15 cellular contexts compared by ENCODE assay signal in genomic region chr6:166554316-166554715, GRCh38. TPM values are rescaled to one million over a fixed set of nuclear protein-coding genes. Genes with fewer than 3 reads are reported as not detected.
DNase-seq lines count a peak whose midpoint lies in the region; ATAC-seq and TF ChIP-seq lines count a peak whose summit lies in the region.
"Had no signal": no experiment of that assay in that cellular context is flagged by ENCODE, and none has a peak within 500 bp of the region (broad histone marks: within the 10 kb centered on the region; RNA-seq: fewer than 3 reads in every experiment).

No MANE protein-coding gene starts in this region.

- H3K27ac ChIP-seq in AG04450 (ENCODE audit: low read depth, low read length) (peak overlapping the region; percentile 48), psoas muscle (peak overlapping the region; percentile 51), testis (peak overlapping the region in 1 of 2 donors; percentile 37)
- H3K27ac ChIP-seq: HL-60 had no signal

- H3K4me1 Mint-ChIP-seq in brain, result peaks cover 60% of the 10 kb centered on the region

- no peak for TF ChIP-seq POLR2A in testis (IDR thresholded peaks at IDR 0.05)

- peaks cover 50% of the 10 kb centered on the region for H3K36me3 Mint-ChIP-seq in brain

- H3K4me3 ChIP-seq in AG04450 (ENCODE audit: low read depth, low read length), result no peak overlapping the region
- H3K4me3 ChIP-seq in psoas muscle, result no peak overlapping the region
- no peak overlapping the region for H3K4me3 ChIP-seq in testis

- H3K27ac Mint-ChIP-seq in brain, result peak overlapping the region; percentile 33 to 90 (median 74)
- H3K27ac Mint-ChIP-seq: activated T-helper 1 cell treated with anti-CD3 and anti-CD28 coated beads, Interleukin-12 subunit alpha, Interleukin-12 subunit beta, Interleukin-2, Interleukin-4 antibody, amounts not matched to agents 30 ng/mL and 10 ng/mL and 1 ng/mL, durations not matched to agents 14 hours and 24 hours and 36 hours; type B pancreatic cell had no signal

- peak overlapping the region in 1 of 5 experiments; percentile 69 for H3K4me3 Mint-ChIP-seq in brain
- H3K4me3 Mint-ChIP-seq: activated T-helper 1 cell treated with anti-CD3 and anti-CD28 coated beads, Interleukin-12 subunit alpha, Interleukin-12 subunit beta, Interleukin-2, Interleukin-4 antibody, amounts not matched to agents 30 ng/mL and 10 ng/mL and 1 ng/mL, durations not matched to agents 14 hours and 24 hours and 36 hours; type B pancreatic cell had no signal

- H3K9me3 ChIP-seq in AG04450 (ENCODE audit: control insufficient read depth, insufficient read depth, low read length) (peaks cover 6% of the 10 kb centered on the region), psoas muscle (no peaks in the 10 kb centered on the region), testis (no peaks in the 10 kb centered on the region)

- H3K27me3 ChIP-seq in AG04450 (ENCODE audit: control insufficient read depth, insufficient read depth, low read length) (no peaks in the 10 kb centered on the region), psoas muscle (ENCODE audit: insufficient read depth in 3 of 3, low read length in 2 of 3) (no peaks in the 10 kb centered on the region), testis (no peaks in the 10 kb centered on the region)

- CTCF ChIA-PET in AG04450 (lab: Charles Lee), result interaction anchor here (0.6 to 1.3 kb wide), 3 partner anchors 24 to 220 kb away, joined by 3 read pairs; no protein-coding TSS in a partner anchor

- no peaks in the 10 kb centered on the region for H3K36me3 ChIP-seq in psoas muscle (ENCODE audit: insufficient read depth in 1 of 2, low read depth in 1 of 2)
- H3K36me3 ChIP-seq in testis (ENCODE audit: low read depth, missing control alignments), result no peaks in the 10 kb centered on the region

- peaks cover 3% of the 10 kb centered on the region for H3K27me3 Mint-ChIP-seq in brain
- H3K27me3 Mint-ChIP-seq: type B pancreatic cell had no signal

- H3K9me3 Mint-ChIP-seq in brain, result peaks cover 10 to 33% (median 20%) of the 10 kb centered on the region in 5 experiments
- H3K9me3 Mint-ChIP-seq: activated T-helper 1 cell treated with anti-CD3 and anti-CD28 coated beads, Interleukin-12 subunit alpha, Interleukin-12 subunit beta, Interleukin-2, Interleukin-4 antibody, amounts not matched to agents 30 ng/mL and 10 ng/mL and 1 ng/mL, durations not matched to agents 14 hours and 24 hours and 36 hours had no signal

- ATAC-seq in left ventricle myocardium superior (peak; percentile 13), psoas muscle (no peak)

- intact Hi-C loops in left ventricle myocardium superior (cut with micrococcal nuclease) (loop anchor here (10.0 kb wide), 1 partner anchor 70 kb away; the partner anchor contains the start of gene RPS6KA2), psoas muscle (cut with DNase I) (no loop called here), testis (cut with DNase I; ENCODE audit: low total_unique reads) (no loop called here)

- H3K4me1 ChIP-seq in psoas muscle, result peaks cover 39% of the 10 kb centered on the region
- no peaks in the 10 kb centered on the region for H3K4me1 ChIP-seq in testis

- TF ChIP-seq CTCF in AG04450 (IDR thresholded peaks at IDR 0.05; ENCODE audit: low read depth, low read length) (no peak), brain (conservative IDR thresholded peaks at IDR 0.05) (no peak), psoas muscle (IDR thresholded peaks at IDR 0.05) (no peak), testis (IDR thresholded peaks at IDR 0.05) (no peak)

- POLR2A ChIA-PET in AG04450 (lab: Yijun Ruan, JAX), result no interaction called here

- no peak for DNase-seq in AG04450 (ENCODE audit: low read depth, low spot score)
- peak; percentile 52 for DNase-seq in left ventricle myocardium superior
- no peak for DNase-seq in psoas muscle
- DNase-seq in stimulated activated CD4-positive, alpha-beta T cell treated with anti-CD3 and anti-CD28 coated beads, Interleukin-12 subunit alpha, Interleukin-12 subunit beta, amount 100 ng/mL, for 4 hours, result no peak
- DNase-seq in AML-193 (lab: John Stamatoyannopoulos, UW), result no peak
- no peak for DNase-seq in activated gamma-delta T cell treated with Interleukin-2 at 50 U/mL for 16 hours
- DNase-seq in testis, result no peak
- DNase-seq: activated CD4-positive, alpha-beta T cell treated with anti-CD3 and anti-CD28 coated beads for 48 hours; DMS79; H7; T-helper 1 cell had no signal

- 41 to 68% (median 56%) methylated on average over 8 of the region's 8 CpGs for WGBS in psoas muscle, 3 donors
- WGBS in testis, 2 donors, result 56 to 61% methylated on average over 8 of the region's 8 CpGs

RNA-seq across cellular contexts. Expression of gene RAMACL, which starts 32.2 kb away (rescaled TPM):
- polyA plus RNA-seq in AG04450 (2011; rRNA removed) (0.77 and 0.87 TPM in 2 replicates), brain (ENCODE audit: insufficient read depth, low read depth, low replicate concordance) (not detected), psoas muscle (under 1 TPM; 0.25 to 0.48 (median 0.38) TPM), testis (ENCODE audit: insufficient read depth, low read depth, low replicate concordance) (not detected)
- 2.8 and 3.5 TPM in 2 replicates for polyA minus RNA-seq in AG04450 (2011; rRNA and poly(A)+ RNA removed)
- total RNA-seq in left ventricle myocardium superior (0.67 TPM), psoas muscle (1 to 10 TPM in 1 of 4 donors, under 1 TPM in 3; 0.17 to 1.3 (median 0.72) TPM), testis (1 to 10 TPM; 1.7 to 1.9 TPM)
- total RNA-seq: H7 had no signal
